In genomic region chr20:39960522-39961420, GRCh38 we compare ENCODE assay signal across 1 cellular context.
TF ChIP-seq lines count a peak whose summit lies in the region.

No MANE protein-coding gene starts in this region.

TF ChIP-seq in H1, 55 proteins besides CTCF, POLR2A, EP300 and RAD21 (continued from another document):
- no peak for TF ChIP-seq RBBP5 (IDR thresholded peaks at IDR 0.05; ENCODE audit: borderline replicate concordance, low read depth, low read length)
- no peak for TF ChIP-seq RFX5 (IDR thresholded peaks at IDR 0.05; ENCODE audit: borderline replicate concordance, low read depth, low read length)
- TF ChIP-seq TCF12 (IDR thresholded peaks at IDR 0.05; ENCODE audit: low read depth, low read length): no peak
- TF ChIP-seq CHD1 (IDR thresholded peaks at IDR 0.05; ENCODE audit: low read depth, low read length): no peak
- TF ChIP-seq MAX (IDR thresholded peaks at IDR 0.05): no peak
- no peak for TF ChIP-seq SRF (IDR thresholded peaks at IDR 0.05; ENCODE audit: low read depth, low read length)
- no peak for TF ChIP-seq ASH2L (IDR thresholded peaks at IDR 0.05; ENCODE audit: low read length)
